In genomic region chr19:19368087-19368486, GRCh38 we compare ENCODE assay signal across 1 cellular context.
TF ChIP-seq lines count a peak whose summit lies in the region.

No MANE protein-coding gene starts in this region.

TF ChIP-seq in HepG2, 621 proteins besides CTCF, POLR2A, EP300 and RAD21:
- peak; percentile 54; the same call in 1 of the 2 replicates for TF ChIP-seq SAP130 (CRISPR knock-in tag; IDR thresholded peaks at IDR 0.05; ENCODE audit: low read depth)
- no peak for TF ChIP-seq ETV5 (CRISPR knock-in tag; IDR thresholded peaks at IDR 0.05; ENCODE audit: borderline replicate concordance)
- TF ChIP-seq THRA (CRISPR knock-in tag; IDR thresholded peaks at IDR 0.05; ENCODE audit: borderline replicate concordance) = peak; percentile 30; the same call in 1 of the 2 replicates
- peak; percentile 67; the same call in 1 of the 2 replicates for TF ChIP-seq TFAP4 (IDR thresholded peaks at IDR 0.05; ENCODE audit: borderline replicate concordance, low read depth)
- TF ChIP-seq SALL1 (CRISPR knock-in tag; IDR thresholded peaks at IDR 0.05) = peak; percentile 12; the same call in 1 of the 2 replicates
- TF ChIP-seq HDAC2 (CRISPR knock-in tag; IDR thresholded peaks at IDR 0.05) = no peak
- 0 out of 2 replicates have a peak, but pooled peaks have one; percentile 11 for TF ChIP-seq RXRB (CRISPR knock-in tag; IDR thresholded peaks at IDR 0.05; ENCODE audit: borderline replicate concordance)
- no peak for TF ChIP-seq TSC22D2 (CRISPR knock-in tag; IDR thresholded peaks at IDR 0.05; ENCODE audit: borderline replicate concordance)
- TF ChIP-seq ZFP36L2 (CRISPR knock-in tag; IDR thresholded peaks at IDR 0.05) = no peak
- 0 out of 2 replicates have a peak, but pooled peaks have one; percentile 25 for TF ChIP-seq TFE3 (CRISPR knock-in tag; IDR thresholded peaks at IDR 0.05)
- 0 out of 2 replicates have a peak, but pooled peaks have one; percentile 13 for TF ChIP-seq HNF1A (IDR thresholded peaks at IDR 0.05; ENCODE audit: low read depth)
- no peak for TF ChIP-seq HNF1A (CRISPR knock-in tag; IDR thresholded peaks at IDR 0.05; ENCODE audit: borderline replicate concordance)
- 0 out of 2 replicates have a peak, but pooled peaks have one; percentile 17 for TF ChIP-seq HNF1B (CRISPR knock-in tag; IDR thresholded peaks at IDR 0.05)
- peak; percentile 52; the same call in 1 of the 2 replicates for TF ChIP-seq TEF (CRISPR knock-in tag; IDR thresholded peaks at IDR 0.05)
- TF ChIP-seq ZNF687 (CRISPR knock-in tag; IDR thresholded peaks at IDR 0.05) = peak; percentile 62
- no peak for TF ChIP-seq POGZ (CRISPR knock-in tag; IDR thresholded peaks at IDR 0.05)
- TF ChIP-seq ZNF556 (CRISPR knock-in tag; IDR thresholded peaks at IDR 0.05; ENCODE audit: borderline replicate concordance) = no peak
- TF ChIP-seq ZNF780A (CRISPR knock-in tag; IDR thresholded peaks at IDR 0.05) = no peak
- TF ChIP-seq SIN3A (IDR thresholded peaks at IDR 0.05; ENCODE audit: borderline replicate concordance, low read depth, low read length) = peak; percentile 48; the same call in 1 of the 2 replicates
- 0 out of 2 replicates have a peak, but pooled peaks have one; percentile 22 for TF ChIP-seq PHF20 (CRISPR knock-in tag; IDR thresholded peaks at IDR 0.05)
